ENCODE assay signal across 12 cellular contexts in the genomic region with DNA sequence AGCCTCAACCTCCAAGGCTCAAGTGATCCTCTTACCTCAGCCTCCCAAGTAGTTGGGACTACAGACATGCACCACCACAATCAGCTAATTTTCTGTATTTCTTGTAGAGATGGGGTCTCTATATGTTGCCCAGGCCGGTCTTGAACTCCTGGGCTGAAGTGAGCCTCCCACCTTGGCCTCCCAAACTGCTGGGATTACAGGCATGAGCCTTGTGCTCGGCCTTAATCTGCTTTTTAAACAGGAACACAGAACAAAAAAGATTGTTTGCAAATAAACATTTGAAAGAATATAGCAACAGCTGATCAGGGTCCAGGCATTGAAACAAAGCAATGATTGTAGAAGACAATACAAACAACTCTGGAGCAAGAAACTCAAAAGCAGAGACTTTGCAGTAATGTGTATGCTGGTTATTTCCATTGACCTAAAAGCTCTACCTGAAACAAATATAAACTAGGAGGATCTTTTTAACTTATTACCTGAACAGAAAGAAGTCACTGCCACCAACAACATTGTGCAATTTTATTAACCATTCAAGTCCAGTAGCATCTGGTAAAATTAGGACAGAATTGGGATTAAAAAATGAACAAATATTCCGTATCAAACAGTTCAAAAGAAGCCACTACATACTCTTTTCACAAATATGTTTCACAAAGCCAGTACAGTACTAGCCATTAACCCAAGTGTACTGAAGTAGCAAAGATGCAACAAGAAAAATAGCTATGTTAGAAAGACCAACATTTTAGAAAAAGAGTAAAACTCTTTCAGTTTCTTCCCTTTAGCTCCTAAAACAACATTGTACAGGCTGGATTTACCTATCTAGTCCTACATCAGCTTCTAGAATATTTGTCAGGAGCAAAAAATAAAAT. TPM values are rescaled to one million over a fixed set of nuclear protein-coding genes. Genes with fewer than 3 reads are reported as not detected.
A peak's percentile ranks its signal among the peaks of the same experiment; 100 is the strongest.
DNase-seq lines count a peak whose midpoint lies in the region; ATAC-seq, FAIRE-seq and TF ChIP-seq lines count a peak whose summit lies in the region.
"Had no signal": no experiment of that assay in that cellular context is flagged by ENCODE, and none has a peak within 500 bp of the region (broad histone marks: within the 10 kb centered on the region; RNA-seq: fewer than 3 reads in every experiment).

No MANE protein-coding gene starts in this region.

- intact Hi-C loops in CD8-positive, alpha-beta T cell (cut with DNase I, micrococcal nuclease), result no loop called here
- intact Hi-C loops in IMR-90 (cut with micrococcal nuclease) (no loop called here), lower lobe of right lung (cut with DNase I) (no loop called here), cardiac septum (cut with DNase I) (no loop called here)

- H4K8ac ChIP-seq in IMR-90 (ENCODE audit: low read depth in 2 of 2, low read length in 2 of 2), result no peak overlapping the region

- H2AFZ ChIP-seq in IMR-90 (replicated peaks; ENCODE audit: low read length, poor library complexity), result no peak overlapping the region

- H4K5ac ChIP-seq in IMR-90 (ENCODE audit: low read depth, low read length), result no peak overlapping the region; the same call in 1 of the 2 replicates

- H3K36me3 ChIP-seq in CD8-positive, alpha-beta T cell (ENCODE audit: insufficient read depth, low read length), result no peaks in the 10 kb centered on the region
- H3K36me3 ChIP-seq in IMR-90 (ENCODE audit: control insufficient read depth, insufficient read depth, low read length) (no peaks in the 10 kb centered on the region), lower lobe of right lung (no peaks in the 10 kb centered on the region)
- H3K36me3 ChIP-seq: cardiac muscle cell, HAP-1 had no signal

- H3K4ac ChIP-seq in IMR-90 (ENCODE audit: low read depth, low read length), result no peak overlapping the region

- no peaks in the 10 kb centered on the region for H3K27me3 Mint-ChIP-seq in CD8-positive, alpha-beta T cell (ENCODE audit: low read depth)

- peak overlapping the region; percentile 42 for H3K27ac Mint-ChIP-seq in CD8-positive, alpha-beta T cell

- dilution Hi-C loops in IMR-90 (cut with HindIII; ENCODE audit: low sequenced_read_pairs, unreplicated experiment), result no loop called here

- TF ChIP-seq POLR2A in IMR-90 (IDR thresholded peaks at IDR 0.05; ENCODE audit: low read depth, low read length), result no peak

- no peak overlapping the region for H2AK5ac ChIP-seq in IMR-90 (ENCODE audit: low read depth, low read length)

- no peaks in the 10 kb centered on the region for H3K9me3 ChIP-seq in CD8-positive, alpha-beta T cell (ENCODE audit: low read length)
- H3K9me3 ChIP-seq in IMR-90 (ENCODE audit: control insufficient read depth, insufficient read depth, low read length), result no peaks in the 10 kb centered on the region
- no peaks in the 10 kb centered on the region for H3K9me3 ChIP-seq in lower lobe of right lung
- H3K9me3 ChIP-seq: HAP-1 had no signal

- H3K36me3 Mint-ChIP-seq in CD8-positive, alpha-beta T cell, result peaks cover 39% of the 10 kb centered on the region

- H2BK5ac ChIP-seq in IMR-90 (ENCODE audit: low read depth, low read length, poor library complexity, severe bottlenecking), result no peak overlapping the region

- H3K4me3 Mint-ChIP-seq in CD8-positive, alpha-beta T cell, result no peak overlapping the region

- H3K27me3 ChIP-seq in CD8-positive, alpha-beta T cell (ENCODE audit: insufficient read depth, low read length), result no peaks in the 10 kb centered on the region
- no peaks in the 10 kb centered on the region for H3K27me3 ChIP-seq in IMR-90 (ENCODE audit: control insufficient read depth, insufficient read depth, low read length)
- H3K27me3 ChIP-seq in lower lobe of right lung (ENCODE audit: low read depth), result no peaks in the 10 kb centered on the region
- H3K27me3 ChIP-seq: cardiac muscle cell had no signal

- TF ChIP-seq CTCF in CD8-positive, alpha-beta T cell (IDR thresholded peaks at IDR 0.05), result no peak
- TF ChIP-seq CTCF in IMR-90 (conservative IDR thresholded peaks at IDR 0.05; ENCODE audit: low read depth, low read length) (no peak), lower lobe of right lung (IDR thresholded peaks at IDR 0.05) (no peak)

- H3K27ac ChIP-seq in CD8-positive, alpha-beta T cell (ENCODE audit: low read depth, low read length), result no peak overlapping the region
- no peak overlapping the region for H3K27ac ChIP-seq in IMR-90 (ENCODE audit: insufficient read depth, low read length)
- peak overlapping the region; percentile 78 for H3K27ac ChIP-seq in lower lobe of right lung
- H3K27ac ChIP-seq: cardiac muscle cell had no signal

- no peak overlapping the region for H3K23ac ChIP-seq in IMR-90 (ENCODE audit: low read depth, low read length)

- peaks cover 27% of the 10 kb centered on the region for H3K4me1 Mint-ChIP-seq in CD8-positive, alpha-beta T cell (ENCODE audit: low read depth)

- no peak overlapping the region for H2BK120ac ChIP-seq in IMR-90 (ENCODE audit: low read depth, low read length)

- no TSS peak for BruUV-seq in IMR-90 (replicated peaks; lab: Mats Ljungman, UMichigan)

- in situ Hi-C loops in IMR-90 (cut with MboI; ENCODE audit: low sequenced_read_pairs), result no loop called here

- H2BK20ac ChIP-seq in IMR-90 (ENCODE audit: low read depth, low read length), result no peak overlapping the region

- no CpG with 5 or more reads among the region's 3 CpGs for WGBS in IMR-90 (ENCODE audit: extremely low coverage in 2 of 2, insufficient read length in 1 of 2), 2 experiments

- no peak overlapping the region for H3K4me3 ChIP-seq in CD8-positive, alpha-beta T cell (ENCODE audit: low read depth, low read length)
- H3K4me3 ChIP-seq in IMR-90 (ENCODE audit: insufficient read depth, low read depth, low read length), result no peak overlapping the region
- no peak overlapping the region for H3K4me3 ChIP-seq in lower lobe of right lung
- H3K4me3 ChIP-seq: cardiac muscle cell, HAP-1 had no signal

- no peak overlapping the region for H4K91ac ChIP-seq in IMR-90 (ENCODE audit: insufficient read depth, low read depth, low read length)

- no peaks in the 10 kb centered on the region for H4K20me1 ChIP-seq in IMR-90 (ENCODE audit: insufficient read depth, low read length)

- POLR2A ChIA-PET in CD8-positive, alpha-beta T cell (lab: Charles Lee), result interaction anchor here (1.1 to 2.9 kb wide), 3 partner anchors 10 to 29 kb away, joined by 3 to 14 read pairs (median 4); a partner anchor contains a TSS
- POLR2A ChIA-PET in IMR-90 (lab: Charles Lee; ENCODE audit: unreplicated experiment), result interaction anchor here (0.7 kb wide), 1 partner anchor 61 kb away, joined by 3 read pairs; no protein-coding TSS in a partner anchor

- DNase-seq in CD8-positive, alpha-beta T cell, result no peak
- no peak for DNase-seq in IMR-90
- no peak for DNase-seq in lower lobe of right lung
- no peak for DNase-seq in HTR-8/SVneo (ENCODE audit: insufficient read length, low spot score)
- no peak for DNase-seq in NCI-H748 treated with DMSO at 0.1 percent for 48 hours (lab: John Stamatoyannopoulos, UW)
- no peak for DNase-seq in cardiac septum (ENCODE audit: low spot score)
- DNase-seq: NCI-H510A treated with DMSO at 0.1 percent for 48 hours; stimulated activated naive CD4-positive, alpha-beta T cell had no signal

- H3K4me1 ChIP-seq in CD8-positive, alpha-beta T cell (ENCODE audit: insufficient read depth, low read length), result no peaks in the 10 kb centered on the region
- H3K4me1 ChIP-seq in IMR-90 (ENCODE audit: control insufficient read depth, insufficient read depth, low read length), result no peaks in the 10 kb centered on the region
- H3K4me1 ChIP-seq in lower lobe of right lung, result peaks cover 15% of the 10 kb centered on the region
- H3K4me1 ChIP-seq: HAP-1 had no signal

- no peak for ATAC-seq in CD8-positive, alpha-beta T cell
- ATAC-seq in GM19397 (IDR thresholded peaks at IDR 0.05; ENCODE audit: unreplicated experiment) (peak; percentile 35), IMR-90 (ENCODE audit: low read depth) (no peak), lower lobe of right lung (no peak), HG03039 (IDR thresholded peaks at IDR 0.05; ENCODE audit: unreplicated experiment) (no peak)

- H3K79me1 ChIP-seq in IMR-90 (ENCODE audit: low read depth in 1 of 2, low read length in 2 of 2), result no peaks in the 10 kb centered on the region

- no peak overlapping the region for H3K9ac ChIP-seq in IMR-90 (ENCODE audit: low read depth, low read length)

- H3K14ac ChIP-seq in IMR-90 (replicated peaks; ENCODE audit: low read depth, low read length), result no peak overlapping the region

- H3K56ac ChIP-seq in IMR-90 (ENCODE audit: extremely low read depth, insufficient read depth, low read length), result no peak overlapping the region

- no peak overlapping the region for H2BK15ac ChIP-seq in IMR-90 (ENCODE audit: low read depth, low read length)

- TF ChIP-seq RAD21 in IMR-90 (IDR thresholded peaks at IDR 0.05; ENCODE audit: low read length), result no peak

- peaks cover 16% of the 10 kb centered on the region for H3K9me3 Mint-ChIP-seq in CD8-positive, alpha-beta T cell

- H2AK9ac ChIP-seq in IMR-90 (replicated peaks; ENCODE audit: low read depth, low read length, poor library complexity), result no peak overlapping the region

- FAIRE-seq in HTR-8/SVneo (lab: Jason Lieb, UNC), result no peak

- peak overlapping the region; percentile 21; the same call in 1 of the 2 replicates for H3K4me2 ChIP-seq in IMR-90 (ENCODE audit: low read depth, low read length)

- no peaks in the 10 kb centered on the region for H3K9me1 ChIP-seq in IMR-90 (ENCODE audit: insufficient read depth, low read length)

- H3K18ac ChIP-seq in IMR-90 (ENCODE audit: low read depth, low read length), result no peak overlapping the region

- CTCF ChIA-PET in CD8-positive, alpha-beta T cell (lab: Charles Lee), result interaction anchor here (0.6 to 1.2 kb wide), 3 partner anchors 27 to 402 kb away, joined by 3 read pairs; no protein-coding TSS in a partner anchor
- CTCF ChIA-PET in IMR-90 (lab: Yijun Ruan, JAX), result interaction anchor here (0.6 to 1.3 kb wide), 3 partner anchors 10 to 509 kb away, joined by 3 to 4 read pairs (median 3); no protein-coding TSS in a partner anchor

RNA-seq across cellular contexts. Expression of a gene that starts 14.2 kb away (rescaled TPM):
- total RNA-seq in CD8-positive, alpha-beta T cell, result 1 to 10 TPM; 5.9 to 6.2 TPM
- 3.4 and 6.1 TPM in 2 replicates for total RNA-seq in IMR-90 (2012; rRNA removed)
- 4.0 and 5.2 TPM in 2 replicates for polyA plus RNA-seq in IMR-90 (2012; rRNA removed)
- polyA plus RNA-seq in IMR-90 (2012; cell fraction: cytosol; rRNA removed), result 0.99 and 2.3 TPM in 2 replicates
- polyA plus RNA-seq in IMR-90 (2012; cell fraction: nucleus; rRNA removed; ENCODE audit: low replicate concordance), result 0.72 and 4.3 TPM in 2 replicates
- total RNA-seq in lower lobe of right lung, result 7.7 TPM
- 9.2 TPM for total RNA-seq in cardiac septum

RNA-seq across cellular contexts. Expression of a gene that starts 55.2 kb away (rescaled TPM):
- total RNA-seq in CD8-positive, alpha-beta T cell, result 1 to 10 TPM in 1 of 2 experiments, under 1 TPM in 1; 0.41 to 1.0 TPM
- total RNA-seq in IMR-90 (2012; rRNA removed) (2.5 and 3.3 TPM in 2 replicates), lower lobe of right lung (4.0 TPM), cardiac septum (5.7 TPM)
- 0.99 and 1.2 TPM in 2 replicates for polyA plus RNA-seq in IMR-90 (2012; rRNA removed)
- polyA plus RNA-seq in IMR-90 (2012; cell fraction: cytosol; rRNA removed), result 0.44 and 1.1 TPM in 2 replicates
- 0.26 and 0.78 TPM in 2 replicates for polyA plus RNA-seq in IMR-90 (2012; cell fraction: nucleus; rRNA removed; ENCODE audit: low replicate concordance)
